In the genomic region with DNA sequence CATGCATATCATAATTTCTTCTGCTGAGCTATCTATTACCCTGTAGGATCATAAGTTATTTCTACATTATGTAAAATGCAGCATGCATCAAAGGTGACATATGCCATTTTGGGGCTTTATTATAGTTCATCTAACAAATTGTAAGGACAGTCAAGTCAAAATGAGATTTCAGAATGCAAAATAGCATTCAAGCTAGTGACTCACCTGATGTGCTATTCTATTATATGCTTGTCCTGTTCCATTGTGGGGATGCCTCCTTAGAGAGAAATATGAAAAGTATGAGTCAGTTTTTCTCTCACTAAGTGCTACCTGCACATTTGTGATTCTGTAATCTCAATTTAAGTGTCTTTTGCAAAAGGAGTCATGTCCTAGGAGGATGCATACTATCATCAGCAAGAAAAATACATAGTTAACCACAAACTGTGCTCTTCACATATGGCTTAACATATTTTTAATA, we compare ENCODE assay signal across 22 cellular contexts.
A peak's percentile ranks its signal among the peaks of the same experiment; 100 is the strongest.
DNase-seq lines count a peak whose midpoint lies in the region; ATAC-seq, FAIRE-seq and TF ChIP-seq lines count a peak whose summit lies in the region.
"Had no signal": no experiment of that assay in that cellular context is flagged by ENCODE, and none has a peak within 500 bp of the region (broad histone marks: within the 10 kb centered on the region; RNA-seq: fewer than 3 reads in every experiment).

No MANE protein-coding gene starts in this region.

- FAIRE-seq in endothelial cell of umbilical vein (lab: Jason Lieb, UNC): no peak
- FAIRE-seq: RCC 7860 had no signal

- CTCF ChIA-PET in endothelial cell of umbilical vein (lab: Charles Lee): interaction anchor here (1.0 to 1.3 kb wide), 3 partner anchors 8 to 645 kb away, joined by 3 to 4 read pairs (median 3); no protein-coding TSS in a partner anchor

- H2AFZ ChIP-seq in MM.1S (ENCODE audit: low read length) (no peak overlapping the region), endothelial cell of umbilical vein (ENCODE audit: low read depth, low read length) (no peak overlapping the region)

- ATAC-seq in GM18520 (IDR thresholded peaks at IDR 0.05; ENCODE audit: unreplicated experiment) (peak; percentile 49), GM21619 (IDR thresholded peaks at IDR 0.05; ENCODE audit: unreplicated experiment) (peak; percentile 64)

- no peaks in the 10 kb centered on the region for H3K9me1 ChIP-seq in endothelial cell of umbilical vein (replicated peaks; ENCODE audit: control insufficient read depth, extremely low read depth, insufficient read depth, low read length)

- TF ChIP-seq CTCF in MM.1S (IDR thresholded peaks at IDR 0.05; ENCODE audit: low read length) (no peak), endothelial cell of umbilical vein (IDR thresholded peaks at IDR 0.05; ENCODE audit: extremely low read depth in 1 of 2, insufficient read depth in 1 of 2, low read depth in 1 of 2, low read length in 2 of 2) (no peak)

- H3K4me3 ChIP-seq in MM.1S (ENCODE audit: low read length) (no peak overlapping the region), endothelial cell of umbilical vein (replicated peaks in 1 of 3; ENCODE audit: insufficient read depth in 1 of 3, low read depth in 1 of 3, low read length in 3 of 3) (no peak overlapping the region)

- intact Hi-C loops in endothelial cell of umbilical vein (cut with micrococcal nuclease): no loop called here

- no peaks in the 10 kb centered on the region for H4K20me1 ChIP-seq in MM.1S (ENCODE audit: insufficient read depth, low read length)
- H4K20me1 ChIP-seq in endothelial cell of umbilical vein (replicated peaks; ENCODE audit: control insufficient read depth, extremely low read depth, insufficient read depth, low read length): no peaks in the 10 kb centered on the region

- peak overlapping the region; percentile 58 for H3K4me2 ChIP-seq in MM.1S (ENCODE audit: low read depth, low read length)
- no peak overlapping the region for H3K4me2 ChIP-seq in endothelial cell of umbilical vein (ENCODE audit: insufficient read depth, low read length)
- H3K4me2 ChIP-seq: SK-N-SH had no signal

- H3K27ac ChIP-seq in MM.1S (ENCODE audit: low read length) (peak overlapping the region; percentile 38; the same call in 1 of the 2 replicates), endothelial cell of umbilical vein (ENCODE audit: insufficient read depth, low read depth, low read length) (no peak overlapping the region)

- dilution Hi-C loops in endothelial cell of umbilical vein (cut with MboI; ENCODE audit: extremely low pct_ligation_motif_present, low sequenced_read_pairs): no loop called here

- no peaks in the 10 kb centered on the region for H3K36me3 ChIP-seq in MM.1S (replicated peaks; ENCODE audit: insufficient read depth, low read length)
- H3K36me3 ChIP-seq in endothelial cell of umbilical vein (ENCODE audit: control insufficient read depth in 2 of 2, extremely low read depth in 1 of 2, insufficient read depth in 2 of 2, low read length in 2 of 2): no peaks in the 10 kb centered on the region

- DNase-seq in MM.1S: peak; percentile 83
- peak; percentile 16 for DNase-seq in endothelial cell of umbilical vein (ENCODE audit: low read depth, low spot score)
- no peak for DNase-seq in DMS79 treated with DMSO at 0.1 percent for 48 hours (lab: John Stamatoyannopoulos, UW)
- no peak for DNase-seq in ecto neural progenitor cell (ENCODE audit: low spot score)
- no peak for DNase-seq in Ammon's horn (ENCODE audit: low spot score)
- DNase-seq in D341Med (ENCODE audit: low spot score): no peak
- DNase-seq: ACHN; AML-193; Caco-2; CD4-positive, CD25-positive, alpha-beta regulatory T cell; KBM-7; NCI-H1092; NCI-H146; NCI-H2081 treated with DMSO at 0.1 percent for 48 hours; NCI-H510A; NCI-H774; Right ventricle myocardium superior; SK-N-SH; T-helper 1 cell had no signal

- TF ChIP-seq POLR2A in endothelial cell of umbilical vein (IDR thresholded peaks at IDR 0.05; ENCODE audit: low read depth, low read length): no peak

- H3K79me2 ChIP-seq in MM.1S (ENCODE audit: low read length) (no peaks in the 10 kb centered on the region), endothelial cell of umbilical vein (ENCODE audit: control insufficient read depth, insufficient read depth, low read length) (no peaks in the 10 kb centered on the region)

- no peaks in the 10 kb centered on the region for H3K9me3 ChIP-seq in MM.1S (replicated peaks; ENCODE audit: insufficient read depth, low read length)
- no peaks in the 10 kb centered on the region for H3K9me3 ChIP-seq in endothelial cell of umbilical vein (replicated peaks; ENCODE audit: control insufficient read depth, insufficient read depth, low read length)
- H3K9me3 ChIP-seq: Caco-2, SK-N-SH had no signal

- H3K4me1 ChIP-seq in MM.1S (ENCODE audit: low read length) (peaks cover 22% of the 10 kb centered on the region), endothelial cell of umbilical vein (ENCODE audit: control insufficient read depth, extremely low read depth, insufficient read depth, low read length) (peaks cover 3% of the 10 kb centered on the region)
- H3K4me1 ChIP-seq: Caco-2 had no signal

- H3K27me3 ChIP-seq in MM.1S (replicated peaks; ENCODE audit: insufficient read depth, low read length) (no peaks in the 10 kb centered on the region), endothelial cell of umbilical vein (ENCODE audit: control insufficient read depth in 2 of 2, insufficient read depth in 2 of 2, low read length in 2 of 2) (no peaks in the 10 kb centered on the region)

- peaks cover 5% of the 10 kb centered on the region for H3F3A ChIP-seq in MM.1S (ENCODE audit: insufficient read depth, low read length)

- BruUV-seq in endothelial cell of umbilical vein (replicated peaks; lab: Mats Ljungman, UMichigan): no TSS peak

- POLR2A ChIA-PET in endothelial cell of umbilical vein (lab: Charles Lee): no interaction called here

- no peak overlapping the region for H3K9ac ChIP-seq in MM.1S (ENCODE audit: low read length)
- no peak overlapping the region for H3K9ac ChIP-seq in endothelial cell of umbilical vein (replicated peaks; ENCODE audit: extremely low read depth, insufficient read depth, low read length)
- H3K9ac ChIP-seq: SK-N-SH had no signal

- H3K9me2 ChIP-seq in MM.1S (replicated peaks; ENCODE audit: insufficient read depth, low read length): no peaks in the 10 kb centered on the region
- H3K9me2 ChIP-seq: SK-N-SH had no signal

TF ChIP-seq in endothelial cell of umbilical vein, 7 proteins besides CTCF, POLR2A, EP300 and RAD21:
- TF ChIP-seq MYC (IDR thresholded peaks at IDR 0.05; ENCODE audit: low read depth, low read length) (no peak), JUN (IDR thresholded peaks at IDR 0.05; ENCODE audit: borderline replicate concordance, insufficient read depth, insufficient read length, low read depth) (no peak), GATA2 (IDR thresholded peaks at IDR 0.05; ENCODE audit: insufficient read depth, insufficient read length, low read depth, low read length) (no peak), POLR2AphosphoS5 (IDR thresholded peaks at IDR 0.05; ENCODE audit: insufficient read depth, low read depth, low read length) (no peak), FOS (IDR thresholded peaks at IDR 0.05; ENCODE audit: borderline replicate concordance, insufficient read depth, low read length) (no peak)
- TF ChIP-seq, protein P1, sequence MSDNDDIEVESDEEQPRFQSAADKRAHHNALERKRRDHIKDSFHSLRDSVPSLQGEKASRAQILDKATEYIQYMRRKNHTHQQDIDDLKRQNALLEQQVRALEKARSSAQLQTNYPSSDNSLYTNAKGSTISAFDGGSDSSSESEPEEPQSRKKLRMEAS (IDR thresholded peaks at IDR 0.05; ENCODE audit: insufficient read depth, insufficient read length): no peak

Comparison
In these comparisons a context has a peak if more than half of its experiments do, and no peak if none do; other contexts are left out.
1. DNase-seq: peak in MM.1S (single experiment) and endothelial cell of umbilical vein (single experiment); none in DMS79 treated with DMSO at 0.1 percent for 48 hours (single experiment), ecto neural progenitor cell (single experiment), Ammon's horn (single experiment) and D341Med (single experiment).